In genomic region chrX:147846676-147847075, GRCh38 we compare ENCODE assay signal across 18 cellular contexts.
DNase-seq lines count a peak whose midpoint lies in the region; ATAC-seq, FAIRE-seq and TF ChIP-seq lines count a peak whose summit lies in the region.
"Had no signal": no experiment of that assay in that cellular context is flagged by ENCODE, and none has a peak within 500 bp of the region (broad histone marks: within the 10 kb centered on the region; RNA-seq: fewer than 3 reads in every experiment).

No MANE protein-coding gene starts in this region.

- TF ChIP-seq POLR2A in thyroid gland (IDR thresholded peaks at IDR 0.05), result peak in 1 of 2 donors; percentile 6
- no peak for TF ChIP-seq POLR2A in suprapubic skin (IDR thresholded peaks at IDR 0.05)

- no peaks in the 10 kb centered on the region for H3K27me3 ChIP-seq in astrocyte (ENCODE audit: insufficient read depth, low read length)
- H3K27me3 ChIP-seq in parathyroid adenoma (ENCODE audit: control insufficient read depth, insufficient read depth, low read length), result no peaks in the 10 kb centered on the region
- H3K27me3 ChIP-seq in thyroid gland, result no peaks in the 10 kb centered on the region
- no peaks in the 10 kb centered on the region for H3K27me3 ChIP-seq in suprapubic skin

- TF ChIP-seq CTCF in astrocyte (IDR thresholded peaks at IDR 0.05; ENCODE audit: insufficient read depth, low read depth, low read length) (no peak), parathyroid adenoma (IDR thresholded peaks at IDR 0.05) (no peak), thyroid gland (IDR thresholded peaks at IDR 0.05) (no peak), suprapubic skin (IDR thresholded peaks at IDR 0.05) (no peak)

- no peaks in the 10 kb centered on the region for H3K27me3 Mint-ChIP-seq in astrocyte (ENCODE audit: low read depth, unreplicated experiment)
- H3K27me3 Mint-ChIP-seq in activated T-helper 17 cell treated with anti-CD3 and anti-CD28 coated beads, Interleukin-2, amount 50 U/mL, for 72 hours, result peaks cover 3% of the 10 kb centered on the region
- H3K27me3 Mint-ChIP-seq: CD8-positive, alpha-beta memory T cell had no signal

- no peak overlapping the region for H3K4me3 ChIP-seq in astrocyte (ENCODE audit: insufficient read depth, low read depth, low read length)
- H3K4me3 ChIP-seq in parathyroid adenoma (ENCODE audit: low read depth, low read length), result no peak overlapping the region
- no peak overlapping the region for H3K4me3 ChIP-seq in thyroid gland (replicated peaks in 1 of 3)
- H3K4me3 ChIP-seq in suprapubic skin, result no peak overlapping the region
- H3K4me3 ChIP-seq: BLaER1, GM23338 had no signal

- ATAC-seq in GM21529 (IDR thresholded peaks at IDR 0.05; ENCODE audit: unreplicated experiment), result no peak
- no peak for ATAC-seq in activated T-helper 17 cell treated with anti-CD3 and anti-CD28 coated beads, Interleukin-2, amount 50 U/mL, for 72 hours (replicated peaks)
- ATAC-seq: GM23338 had no signal

- H3K4me3 Mint-ChIP-seq in astrocyte (ENCODE audit: unreplicated experiment), result no peak overlapping the region
- no peak overlapping the region for H3K4me3 Mint-ChIP-seq in activated T-helper 17 cell treated with anti-CD3 and anti-CD28 coated beads, Interleukin-2, amount 50 U/mL, for 72 hours
- H3K4me3 Mint-ChIP-seq: CD8-positive, alpha-beta memory T cell; GM23338 had no signal

- H3K36me3 ChIP-seq in astrocyte (ENCODE audit: insufficient read depth, low read length) (no peaks in the 10 kb centered on the region), parathyroid adenoma (ENCODE audit: control insufficient read depth, insufficient read depth, low read length) (no peaks in the 10 kb centered on the region), thyroid gland (no peaks in the 10 kb centered on the region), suprapubic skin (no peaks in the 10 kb centered on the region)
- H3K36me3 ChIP-seq: BLaER1 had no signal

- H3K9ac ChIP-seq in astrocyte (ENCODE audit: low read length) (no peak overlapping the region), parathyroid adenoma (no peak overlapping the region)
- H3K9ac ChIP-seq: BLaER1 had no signal

- no peak for TF ChIP-seq EP300 in suprapubic skin (IDR thresholded peaks at IDR 0.05)

- H3K4me1 ChIP-seq in astrocyte (ENCODE audit: insufficient read depth, low read length) (no peaks in the 10 kb centered on the region), parathyroid adenoma (peaks cover 3% of the 10 kb centered on the region), thyroid gland (peaks cover 4 to 13% of the 10 kb centered on the region in 2 donors), suprapubic skin (no peaks in the 10 kb centered on the region)
- H3K4me1 ChIP-seq: BLaER1, Caco-2 had no signal

- no peaks in the 10 kb centered on the region for H3K4me1 Mint-ChIP-seq in astrocyte (ENCODE audit: low read depth, unreplicated experiment)
- no peaks in the 10 kb centered on the region for H3K4me1 Mint-ChIP-seq in activated T-helper 17 cell treated with anti-CD3 and anti-CD28 coated beads, Interleukin-2, amount 50 U/mL, for 72 hours
- H3K4me1 Mint-ChIP-seq: CD8-positive, alpha-beta memory T cell had no signal

- FAIRE-seq in astrocyte (lab: Jason Lieb, UNC), result peak; percentile 50

- H3K27ac ChIP-seq in astrocyte (ENCODE audit: low read depth, low read length), result no peak overlapping the region
- H3K27ac ChIP-seq in parathyroid adenoma, result no peak overlapping the region
- peak overlapping the region in 2 of 3 donors; percentile 10 to 50 for H3K27ac ChIP-seq in thyroid gland
- H3K27ac ChIP-seq in suprapubic skin, result no peak overlapping the region
- H3K27ac ChIP-seq: BLaER1, HL-60 had no signal

- H3K9me3 ChIP-seq in astrocyte (ENCODE audit: insufficient read depth, low read depth, low read length) (no peaks in the 10 kb centered on the region), parathyroid adenoma (ENCODE audit: control insufficient read depth, low read length) (no peaks in the 10 kb centered on the region), thyroid gland (no peaks in the 10 kb centered on the region), suprapubic skin (no peaks in the 10 kb centered on the region)
- H3K9me3 ChIP-seq: BLaER1, Caco-2 had no signal

- H3K36me3 Mint-ChIP-seq in astrocyte (ENCODE audit: low read depth, unreplicated experiment), result no peaks in the 10 kb centered on the region
- no peaks in the 10 kb centered on the region for H3K36me3 Mint-ChIP-seq in activated T-helper 17 cell treated with anti-CD3 and anti-CD28 coated beads, Interleukin-2, amount 50 U/mL, for 72 hours (ENCODE audit: low read depth)
- H3K36me3 Mint-ChIP-seq: CD8-positive, alpha-beta memory T cell had no signal

- peaks cover 3% of the 10 kb centered on the region for H3K9me3 Mint-ChIP-seq in astrocyte (ENCODE audit: unreplicated experiment)
- no peaks in the 10 kb centered on the region for H3K9me3 Mint-ChIP-seq in activated T-helper 17 cell treated with anti-CD3 and anti-CD28 coated beads, Interleukin-2, amount 50 U/mL, for 72 hours
- H3K9me3 Mint-ChIP-seq: GM23338 had no signal

- WGBS in thyroid gland, 2 donors, result 11 to 25% methylated on average over 3 of the region's 3 CpGs
- WGBS in suprapubic skin, result 62% methylated on average over 3 of the region's 3 CpGs

- intact Hi-C loops in thyroid gland (cut with DNase I), result no loop called here

- no peaks in the 10 kb centered on the region for H4K20me1 ChIP-seq in astrocyte (ENCODE audit: insufficient read depth, low read length)
- H4K20me1 ChIP-seq: BLaER1 had no signal

- H2AFZ ChIP-seq in astrocyte (ENCODE audit: low read depth, low read length) (no peak overlapping the region), parathyroid adenoma (peak overlapping the region; percentile 38)
- H2AFZ ChIP-seq: GM23338 had no signal

- H3K79me2 ChIP-seq in astrocyte (ENCODE audit: insufficient read depth, low read length), result no peaks in the 10 kb centered on the region
- no peaks in the 10 kb centered on the region for H3K79me2 ChIP-seq in parathyroid adenoma

- DNase-seq in astrocyte (ENCODE audit: low read depth), result no peak
- peak; percentile 12 for DNase-seq in left kidney (ENCODE audit: low read depth, low spot score)
- peak; percentile 1 to 3 for DNase-seq in thyroid gland
- DNase-seq in suprapubic skin (ENCODE audit: low spot score in 2 of 2), result no peak
- no peak for DNase-seq in NCI-H2171 (lab: John Stamatoyannopoulos, UW)
- DNase-seq: 8988T; AML-193; Caco-2; CD8-positive, alpha-beta memory T cell; DND-41; GF-D8; H7 had no signal

- no peak overlapping the region for H3K4me2 ChIP-seq in astrocyte (ENCODE audit: low read length)
- H3K4me2 ChIP-seq in parathyroid adenoma (ENCODE audit: low read length), result no peak overlapping the region
- H3K4me2 ChIP-seq: BLaER1, GM23338 had no signal

- no peak overlapping the region for H3K27ac Mint-ChIP-seq in astrocyte (ENCODE audit: unreplicated experiment)
- H3K27ac Mint-ChIP-seq in activated T-helper 17 cell treated with anti-CD3 and anti-CD28 coated beads, Interleukin-2, amount 50 U/mL, for 72 hours, result no peak overlapping the region
- H3K27ac Mint-ChIP-seq: CD8-positive, alpha-beta memory T cell; GM23338 had no signal

Comparison
In these comparisons a context has a peak if more than half of its experiments do, and no peak if none do; other contexts are left out.
1. DNase-seq: peak in left kidney (single experiment) and thyroid gland (2 of 2); none in astrocyte (single experiment), suprapubic skin (0 of 2) and NCI-H2171 (single experiment).
2. H3K27ac ChIP-seq: peak in thyroid gland (2 of 3); none in astrocyte (single experiment), parathyroid adenoma (single experiment) and suprapubic skin (single experiment).